Comparison of ENCODE assay signal across 23 cellular contexts in genomic region chr20:61424011-61424627, GRCh38.
"Had no signal": no experiment of that assay in that cellular context is flagged by ENCODE, and none has a peak within 500 bp of the region (broad histone marks: within the 10 kb centered on the region; RNA-seq: fewer than 3 reads in every experiment).

No MANE protein-coding gene starts in this region.

- H3K27ac ChIP-seq: HL-60, RWPE1 had no signal

- H3K4me2 ChIP-seq: SK-N-SH had no signal

- H3K9me3 ChIP-seq: SK-N-SH had no signal

- ATAC-seq: Panc1, PC-3, T-cell had no signal

- H3K9ac ChIP-seq: SK-N-SH had no signal

- DNase-seq: IMR-90, KG1, MM.1S, NCI-H1092 treated with DMSO at 0.1 percent for 48 hours, NCI-H1436, NCI-H187, NCI-H2029, NCI-H2081 treated with DMSO at 0.1 percent for 48 hours, NCI-H2171, NCI-H226, NCI-H446, NCI-H510A, NCI-H524 treated with DMSO at 0.1 percent for 48 hours, NCI-H69, NCI-H774, PC-3, SHP77, SK-N-SH, SW 1271, T-cell had no signal
